Comparison of ENCODE assay signal across 9 cellular contexts in the genomic region with DNA sequence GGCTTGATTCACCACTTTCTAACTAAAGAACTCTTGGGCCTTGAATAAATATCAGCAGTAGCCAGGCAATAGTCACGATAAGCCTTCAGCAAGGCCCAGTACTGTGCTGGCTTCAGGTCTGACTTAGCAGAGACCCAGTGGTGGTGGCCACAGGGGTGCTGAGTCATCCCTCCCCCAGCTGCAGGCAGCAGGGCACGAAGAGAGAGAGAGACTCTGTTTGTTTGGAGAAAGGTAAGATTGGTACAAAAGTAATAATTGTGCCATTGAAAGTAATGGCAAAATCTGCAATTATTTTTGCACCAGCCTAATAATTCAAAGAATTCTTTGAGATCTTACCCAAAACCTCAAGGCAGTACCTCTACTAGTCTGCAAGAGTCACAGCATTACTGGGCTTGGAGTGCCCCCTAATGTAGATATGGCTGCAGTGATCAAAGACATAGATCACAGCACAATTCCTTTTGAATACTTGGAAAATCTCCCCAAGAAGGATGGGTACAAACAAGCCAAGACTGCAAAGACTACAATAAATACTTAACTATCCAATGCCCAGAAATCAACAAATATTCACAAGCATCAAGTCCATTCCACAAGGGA.
DNase-seq lines count a peak whose midpoint lies in the region; ATAC-seq, FAIRE-seq and TF ChIP-seq lines count a peak whose summit lies in the region.
"Had no signal": no experiment of that assay in that cellular context is flagged by ENCODE, and none has a peak within 500 bp of the region (broad histone marks: within the 10 kb centered on the region; RNA-seq: fewer than 3 reads in every experiment).

No MANE protein-coding gene starts in this region.

- in situ Hi-C loops in mammary epithelial cell (cut with MboI; ENCODE audit: low sequenced_read_pairs in 2 of 2), result loop anchor here in 1 of 2 donors (25.0 kb wide), 1 partner anchor 462 kb away; no protein-coding TSS in a partner anchor

- dilution Hi-C loops in mammary epithelial cell (cut with HindIII; ENCODE audit: low sequenced_read_pairs), result no loop called here

- no peak overlapping the region for H3K27ac Mint-ChIP-seq in activated CD4-positive, alpha-beta T cell treated with anti-CD3 and anti-CD28 coated beads, Interleukin-2, amount 10 ng/mL, durations not matched to agents 7 days and 5 days
- H3K27ac Mint-ChIP-seq: B cell had no signal

- intact Hi-C loops in mammary epithelial cell (cut with micrococcal nuclease), result loop anchor here (10.0 kb wide), 1 partner anchor 830 kb away; no protein-coding TSS in a partner anchor
- intact Hi-C loops in pancreas (cut with DNase I), result no loop called here

- no peak overlapping the region for H2AFZ ChIP-seq in mammary epithelial cell (ENCODE audit: low read depth, low read length)

- no peak overlapping the region for H3K9ac ChIP-seq in mammary epithelial cell (ENCODE audit: insufficient read depth, low read length)

- H3K27ac ChIP-seq in mammary epithelial cell (ENCODE audit: insufficient read depth, low read depth, low read length) (no peak overlapping the region), pancreas (no peak overlapping the region)

- no peak for FAIRE-seq in pancreas (lab: Jason Lieb, UNC)

- no peak overlapping the region for H3K4me2 ChIP-seq in mammary epithelial cell (ENCODE audit: insufficient read depth, low read depth, low read length)

- H4K20me1 ChIP-seq in mammary epithelial cell (ENCODE audit: insufficient read depth, low read length), result no peaks in the 10 kb centered on the region

- ATAC-seq in GM21786 (IDR thresholded peaks at IDR 0.05; ENCODE audit: unreplicated experiment), result peak; percentile 45
- ATAC-seq in pancreas, result peak in 3 of 4 donors; percentile 43 to 75 (median 60)

- peak in 1 of 2 donors; percentile 31 for TF ChIP-seq CTCF in mammary epithelial cell (conservative IDR thresholded peaks at IDR 0.05 in 1 of 2, IDR thresholded peaks at IDR 0.05 in 1 of 2; ENCODE audit: extremely low read depth in 1 of 2, insufficient read depth in 1 of 2, low read depth in 1 of 2, low read length in 2 of 2)
- peak in 1 of 4 donors; percentile 15 for TF ChIP-seq CTCF in pancreas (IDR thresholded peaks at IDR 0.05)

- no peaks in the 10 kb centered on the region for H3K36me3 Mint-ChIP-seq in activated CD4-positive, alpha-beta T cell treated with anti-CD3 and anti-CD28 coated beads, Interleukin-2, amount 10 ng/mL, durations not matched to agents 7 days and 5 days (ENCODE audit: low read depth)

- peaks cover 8% of the 10 kb centered on the region for H3K27me3 Mint-ChIP-seq in activated CD4-positive, alpha-beta T cell treated with anti-CD3 and anti-CD28 coated beads, Interleukin-2, amount 10 ng/mL, durations not matched to agents 7 days and 5 days

- peak; percentile 94 for TF ChIP-seq RAD21 in Ishikawa (IDR thresholded peaks at IDR 0.05; ENCODE audit: low read depth)

- no peaks in the 10 kb centered on the region for H3K4me1 ChIP-seq in mammary epithelial cell (ENCODE audit: insufficient read depth, low read length)
- no peaks in the 10 kb centered on the region for H3K4me1 ChIP-seq in pancreas

- DNase-seq in NCI-H1694 (lab: John Stamatoyannopoulos, UW), result peak; percentile 6
- no peak for DNase-seq in NCI-H1694 treated with DMSO at 0.1 percent for 48 hours (lab: John Stamatoyannopoulos, UW)
- DNase-seq in mammary epithelial cell, result peak; percentile 21
- no peak for DNase-seq in pancreas
- no peak for DNase-seq in DMS79 treated with DMSO at 0.1 percent for 48 hours (lab: John Stamatoyannopoulos, UW)
- DNase-seq in activated CD4-positive, alpha-beta T cell treated with anti-CD3 and anti-CD28 coated beads, Interleukin-2, amount 10 ng/mL, durations not matched to agents 7 days and 5 days, result no peak

- no peak overlapping the region for H3K4me3 ChIP-seq in mammary epithelial cell (replicated peaks in 1 of 3; ENCODE audit: insufficient read depth in 1 of 3, low read depth in 2 of 3, low read length in 3 of 3)
- no peak overlapping the region for H3K4me3 ChIP-seq in pancreas

- no TSS peak for BruUV-seq in mammary epithelial cell (replicated peaks; lab: Mats Ljungman, UMichigan)

- H3K27me3 ChIP-seq in mammary epithelial cell (ENCODE audit: insufficient read depth, low read length) (no peaks in the 10 kb centered on the region), pancreas (no peaks in the 10 kb centered on the region)

- CTCF ChIA-PET in mammary epithelial cell (lab: Charles Lee; ENCODE audit: low non-redundant PET), result interaction anchor here (0.6 kb wide), 1 partner anchor 82 kb away, joined by 3 read pairs; no protein-coding TSS in a partner anchor
- CTCF ChIA-PET in activated CD4-positive, alpha-beta T cell treated with anti-CD3 and anti-CD28 coated beads, Interleukin-2, amount 10 ng/mL, durations not matched to agents 7 days and 5 days (lab: Charles Lee), result no interaction called here

- POLR2A ChIA-PET in activated CD4-positive, alpha-beta T cell treated with anti-CD3 and anti-CD28 coated beads, Interleukin-2, amount 10 ng/mL, durations not matched to agents 7 days and 5 days (lab: Charles Lee), result no interaction called here

- peaks cover 10% of the 10 kb centered on the region for H3K9me3 Mint-ChIP-seq in activated CD4-positive, alpha-beta T cell treated with anti-CD3 and anti-CD28 coated beads, Interleukin-2, amount 10 ng/mL, durations not matched to agents 7 days and 5 days

- peaks cover 7% of the 10 kb centered on the region for H3K4me1 Mint-ChIP-seq in activated CD4-positive, alpha-beta T cell treated with anti-CD3 and anti-CD28 coated beads, Interleukin-2, amount 10 ng/mL, durations not matched to agents 7 days and 5 days

- WGBS in mammary epithelial cell (ENCODE audit: low coverage, missing lambda C conversion rate), result 45% methylated on average over 2 of the region's 2 CpGs
- 45% methylated on average over 2 of the region's 2 CpGs for WGBS in pancreas, 2 donors

- H3K36me3 ChIP-seq in mammary epithelial cell (ENCODE audit: insufficient read depth, low read length), result no peaks in the 10 kb centered on the region
- no peaks in the 10 kb centered on the region for H3K36me3 ChIP-seq in pancreas

- H3K9me3 ChIP-seq in mammary epithelial cell (replicated peaks; ENCODE audit: insufficient read depth, low read length) (no peaks in the 10 kb centered on the region), pancreas (no peaks in the 10 kb centered on the region)

- no peak for TF ChIP-seq EP300 in Ishikawa (IDR thresholded peaks at IDR 0.05; ENCODE audit: borderline replicate concordance)

- no peaks in the 10 kb centered on the region for H3K79me2 ChIP-seq in mammary epithelial cell (ENCODE audit: insufficient read depth, low read length)

- no peak overlapping the region for H3K4me3 Mint-ChIP-seq in activated CD4-positive, alpha-beta T cell treated with anti-CD3 and anti-CD28 coated beads, Interleukin-2, amount 10 ng/mL, durations not matched to agents 7 days and 5 days
- H3K4me3 Mint-ChIP-seq: B cell had no signal

TF ChIP-seq in Ishikawa, 13 proteins besides CTCF, POLR2A, EP300 and RAD21:
- TF ChIP-seq TCF12 (IDR thresholded peaks at IDR 0.05; ENCODE audit: low read depth), result no peak

Comparison
In these comparisons a context has a peak if more than half of its experiments do, and no peak if none do; other contexts are left out.
1. DNase-seq: peak in NCI-H1694 (single experiment) and mammary epithelial cell (single experiment); none in NCI-H1694 treated with DMSO at 0.1 percent for 48 hours (single experiment), pancreas (0 of 6), DMS79 treated with DMSO at 0.1 percent for 48 hours (single experiment) and activated CD4-positive, alpha-beta T cell treated with anti-CD3 and anti-CD28 coated beads, Interleukin-2, amount 10 ng/mL, durations not matched to agents 7 days and 5 days (single experiment).